21 cellular contexts compared by ENCODE assay signal in genomic region chr10:93236378-93237040, GRCh38.
DNase-seq lines count a peak whose midpoint lies in the region; ATAC-seq and TF ChIP-seq lines count a peak whose summit lies in the region.
"Had no signal": no experiment of that assay in that cellular context is flagged by ENCODE, and none has a peak within 500 bp of the region (broad histone marks: within the 10 kb centered on the region; RNA-seq: fewer than 3 reads in every experiment).

No MANE protein-coding gene starts in this region.

- H3K4me3 ChIP-seq in heart left ventricle (no peak overlapping the region), mesendoderm (ENCODE audit: low read length) (no peak overlapping the region), subcutaneous abdominal adipose tissue (ENCODE audit: low read depth in 1 of 5, low read length in 5 of 5) (no peak overlapping the region), stomach (no peak overlapping the region)
- H3K4me3 ChIP-seq: BLaER1 had no signal

- TF ChIP-seq CTCF in heart left ventricle (IDR thresholded peaks at IDR 0.05) (no peak), stomach (IDR thresholded peaks at IDR 0.05) (no peak)

- no peak for TF ChIP-seq POLR2A in heart left ventricle (IDR thresholded peaks at IDR 0.05)
- no peak for TF ChIP-seq POLR2A in stomach (IDR thresholded peaks at IDR 0.05)

- no peak for TF ChIP-seq EP300 in stomach (IDR thresholded peaks at IDR 0.05)

- peak overlapping the region; percentile 18 for H2AK5ac ChIP-seq in mesendoderm (ENCODE audit: low read length)

- H2BK120ac ChIP-seq in mesendoderm (ENCODE audit: low read depth, low read length) = peak overlapping the region; percentile 88

- H3K27me3 ChIP-seq in heart left ventricle = peaks cover 0 to 5% (median 0%) of the 10 kb centered on the region in 9 donors
- H3K27me3 ChIP-seq in mesendoderm (ENCODE audit: insufficient read depth, low read length, poor library complexity) = no peaks in the 10 kb centered on the region
- H3K27me3 ChIP-seq in subcutaneous abdominal adipose tissue (ENCODE audit: control insufficient read depth in 5 of 5, insufficient read depth in 4 of 5, low read length in 5 of 5) = peaks cover 0 to 2% (median 0%) of the 10 kb centered on the region in 5 donors
- no peaks in the 10 kb centered on the region for H3K27me3 ChIP-seq in stomach
- H3K27me3 ChIP-seq: BLaER1 had no signal

- peak overlapping the region; percentile 61 for H3K18ac ChIP-seq in mesendoderm (ENCODE audit: low read length)

- H3K56ac ChIP-seq in mesendoderm (ENCODE audit: low read length) = no peak overlapping the region

- no peak overlapping the region for H3K4me2 ChIP-seq in mesendoderm (ENCODE audit: low read length)
- H3K4me2 ChIP-seq: BLaER1 had no signal

- H3K23ac ChIP-seq in mesendoderm (ENCODE audit: low read length) = no peak overlapping the region

- H3K36me3 ChIP-seq in heart left ventricle (no peaks in the 10 kb centered on the region), mesendoderm (ENCODE audit: control insufficient read depth, insufficient read depth, low read length) (no peaks in the 10 kb centered on the region), subcutaneous abdominal adipose tissue (ENCODE audit: control insufficient read depth in 5 of 5, insufficient read depth in 5 of 5, low read length in 5 of 5) (no peaks in the 10 kb centered on the region), stomach (no peaks in the 10 kb centered on the region)
- H3K36me3 ChIP-seq: BLaER1 had no signal

- no peak overlapping the region for H4K8ac ChIP-seq in mesendoderm (ENCODE audit: low read depth, low read length)

- H3K27ac ChIP-seq in heart left ventricle (no peak overlapping the region), mesendoderm (ENCODE audit: low read depth, low read length) (no peak overlapping the region), subcutaneous abdominal adipose tissue (ENCODE audit: low read depth, low read length) (peak overlapping the region; percentile 94), stomach (no peak overlapping the region)
- H3K27ac ChIP-seq: BLaER1 had no signal

- no peak overlapping the region for H2BK5ac ChIP-seq in mesendoderm (ENCODE audit: low read length)

- DNase-seq in Right ventricle myocardium inferior (ENCODE audit: missing footprints) (no peak), cardiac septum (ENCODE audit: low spot score) (no peak), heart left ventricle (no peak), mesendoderm (no peak), AG08396 (ENCODE audit: low spot score) (no peak), stomach (no peak)
- DNase-seq: 8988T; CD8-positive, alpha-beta memory T cell; DMS79; KBM-7; NCI-H1436; NCI-H2029; NCI-H2171; NCI-H446 treated with DMSO at 0.1 percent for 48 hours; NCI-H748 treated with DMSO at 0.1 percent for 48 hours; OCI-M1; RPMI8226 had no signal

- H4K5ac ChIP-seq in mesendoderm (ENCODE audit: low read length) = no peak overlapping the region

- H3K9me3 ChIP-seq in heart left ventricle (no peaks in the 10 kb centered on the region), subcutaneous abdominal adipose tissue (ENCODE audit: control insufficient read depth in 5 of 5, low read length in 5 of 5) (no peaks in the 10 kb centered on the region), stomach (no peaks in the 10 kb centered on the region)
- H3K9me3 ChIP-seq: BLaER1 had no signal

- intact Hi-C loops in Right ventricle myocardium inferior (cut with DNase I) = no loop called here
- intact Hi-C loops in cardiac septum (cut with DNase I) = no loop called here
- intact Hi-C loops in heart left ventricle (cut with DNase I) = no loop called here
- intact Hi-C loops in stomach (cut with DNase I; ENCODE audit: low total_unique reads) = no loop called here

- H3K4ac ChIP-seq in mesendoderm (ENCODE audit: low read depth, low read length) = peak overlapping the region; percentile 62

- ATAC-seq in Right ventricle myocardium inferior (peak; percentile 48), heart left ventricle (peak in 3 of 4 donors; percentile 36 to 71 (median 67)), GM18519 (IDR thresholded peaks at IDR 0.05; ENCODE audit: low FRiP score, unreplicated experiment) (no peak)
- ATAC-seq: HCT116 had no signal

- 34 to 46% (median 42%) methylated on average over 4 of the region's 4 CpGs for WGBS in heart left ventricle, 4 donors
- WGBS in mesendoderm (ENCODE audit: extremely low coverage, insufficient coverage, low lambda C conversion rate) = no CpG with 5 or more reads among the region's 4 CpGs
- 41 to 67% (median 45%) methylated on average over 4 of the region's 4 CpGs for WGBS in stomach, 5 donors

- no peaks in the 10 kb centered on the region for H3K79me1 ChIP-seq in mesendoderm (ENCODE audit: low read length)

- peak overlapping the region; percentile 93 for H2BK15ac ChIP-seq in mesendoderm (replicated peaks; ENCODE audit: low read depth)

- no peaks in the 10 kb centered on the region for H3K79me2 ChIP-seq in mesendoderm (ENCODE audit: control insufficient read depth, insufficient read depth, low read length)

- H3K4me1 ChIP-seq in heart left ventricle (peaks cover 0 to 12% (median 7%) of the 10 kb centered on the region in 12 donors), mesendoderm (ENCODE audit: control insufficient read depth, low read depth, low read length) (no peaks in the 10 kb centered on the region), subcutaneous abdominal adipose tissue (ENCODE audit: control insufficient read depth in 5 of 5, insufficient read depth in 5 of 5, low read length in 5 of 5) (peaks cover 6 to 28% (median 19%) of the 10 kb centered on the region in 5 donors), stomach (peaks cover 0 to 10% (median 0%) of the 10 kb centered on the region in 4 donors)

- H3K9ac ChIP-seq in mesendoderm (ENCODE audit: low read length) (no peak overlapping the region), subcutaneous abdominal adipose tissue (ENCODE audit: low read length in 5 of 5) (peak overlapping the region in 2 of 5 donors; percentile 1 to 55)
- H3K9ac ChIP-seq: BLaER1 had no signal
